ENCODE assay signal across 1 cellular context in the genomic region with DNA sequence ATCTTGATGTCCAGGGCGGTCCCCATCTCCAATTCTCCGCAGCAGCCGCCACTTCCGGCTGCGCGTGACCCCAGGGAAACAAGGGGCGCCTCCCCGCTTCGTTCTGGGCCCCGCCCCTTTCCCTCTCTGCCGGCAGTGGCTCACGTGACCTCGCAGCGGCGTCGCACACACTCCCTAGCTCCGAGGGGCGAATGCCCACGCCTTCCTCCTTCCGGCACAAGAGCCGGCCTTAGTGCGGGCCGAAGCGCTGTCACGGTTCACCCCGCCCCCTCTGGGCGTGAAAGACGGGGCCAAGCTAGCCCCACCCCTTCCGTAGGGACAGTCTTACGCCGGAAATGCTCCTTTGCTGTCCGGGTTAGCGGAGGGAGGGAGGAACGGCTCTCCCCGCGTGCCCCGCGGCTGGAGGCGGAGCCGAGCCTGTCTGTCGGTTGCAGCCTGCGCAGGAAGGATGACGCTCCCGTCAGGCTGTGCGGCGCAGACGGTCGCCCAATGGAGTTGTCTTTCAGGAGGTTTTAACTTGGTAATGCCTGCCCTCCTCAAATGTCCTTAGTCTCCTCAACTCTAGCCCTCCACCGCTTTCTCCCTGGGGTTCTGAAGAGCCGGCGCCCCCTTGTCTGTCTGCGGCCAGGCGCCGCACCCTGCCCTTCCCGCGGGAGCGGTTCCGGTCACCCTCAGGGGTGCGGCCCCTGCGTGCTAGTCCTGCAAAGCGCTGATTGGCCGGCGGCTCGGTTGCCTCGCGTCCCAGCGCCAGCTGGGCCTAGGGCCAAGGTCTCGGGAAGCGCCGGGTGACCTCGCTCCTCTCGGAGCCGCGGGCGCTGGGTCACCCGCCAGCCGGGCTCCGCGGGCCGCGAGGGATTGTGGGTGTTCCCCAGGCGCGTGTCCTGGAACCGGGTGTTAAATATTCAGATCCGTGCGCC.
A peak's percentile ranks its signal among the peaks of the same experiment; 100 is the strongest.
TF ChIP-seq lines count a peak whose summit lies in the region.

A gene (minus strand): TSS at position 66 of the 917 bp plus-strand sequence. CDS start 40 bp downstream, at position 26.

TF ChIP-seq in HepG2, 621 proteins besides CTCF, POLR2A, EP300 and RAD21 (continued from another document and continues in another):
- TF ChIP-seq, protein P1, sequence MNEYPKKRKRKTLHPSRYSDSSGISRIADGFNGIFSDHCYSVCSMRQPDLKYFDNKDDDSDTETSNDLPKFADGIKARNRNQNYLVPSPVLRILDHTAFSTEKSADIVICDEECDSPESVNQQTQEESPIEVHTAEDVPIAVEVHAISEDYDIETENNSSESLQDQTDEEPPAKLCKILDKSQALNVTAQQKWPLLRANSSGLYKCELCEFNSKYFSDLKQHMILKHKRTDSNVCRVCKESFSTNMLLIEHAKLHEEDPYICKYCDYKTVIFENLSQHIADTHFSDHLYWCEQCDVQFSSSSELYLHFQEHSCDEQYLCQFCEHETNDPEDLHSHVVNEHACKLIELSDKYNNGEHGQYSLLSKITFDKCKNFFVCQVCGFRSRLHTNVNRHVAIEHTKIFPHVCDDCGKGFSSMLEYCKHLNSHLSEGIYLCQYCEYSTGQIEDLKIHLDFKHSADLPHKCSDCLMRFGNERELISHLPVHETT (CRISPR knock-in tag; conservative IDR thresholded peaks at IDR 0.05) = peak; percentile 99
- TF ChIP-seq, protein P2, sequence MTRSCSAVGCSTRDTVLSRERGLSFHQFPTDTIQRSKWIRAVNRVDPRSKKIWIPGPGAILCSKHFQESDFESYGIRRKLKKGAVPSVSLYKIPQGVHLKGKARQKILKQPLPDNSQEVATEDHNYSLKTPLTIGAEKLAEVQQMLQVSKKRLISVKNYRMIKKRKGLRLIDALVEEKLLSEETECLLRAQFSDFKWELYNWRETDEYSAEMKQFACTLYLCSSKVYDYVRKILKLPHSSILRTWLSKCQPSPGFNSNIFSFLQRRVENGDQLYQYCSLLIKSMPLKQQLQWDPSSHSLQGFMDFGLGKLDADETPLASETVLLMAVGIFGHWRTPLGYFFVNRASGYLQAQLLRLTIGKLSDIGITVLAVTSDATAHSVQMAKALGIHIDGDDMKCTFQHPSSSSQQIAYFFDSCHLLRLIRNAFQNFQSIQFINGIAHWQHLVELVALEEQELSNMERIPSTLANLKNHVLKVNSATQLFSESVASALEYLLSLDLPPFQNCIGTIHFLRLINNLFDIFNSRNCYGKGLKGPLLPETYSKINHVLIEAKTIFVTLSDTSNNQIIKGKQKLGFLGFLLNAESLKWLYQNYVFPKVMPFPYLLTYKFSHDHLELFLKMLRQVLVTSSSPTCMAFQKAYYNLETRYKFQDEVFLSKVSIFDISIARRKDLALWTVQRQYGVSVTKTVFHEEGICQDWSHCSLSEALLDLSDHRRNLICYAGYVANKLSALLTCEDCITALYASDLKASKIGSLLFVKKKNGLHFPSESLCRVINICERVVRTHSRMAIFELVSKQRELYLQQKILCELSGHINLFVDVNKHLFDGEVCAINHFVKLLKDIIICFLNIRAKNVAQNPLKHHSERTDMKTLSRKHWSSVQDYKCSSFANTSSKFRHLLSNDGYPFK (CRISPR knock-in tag; IDR thresholded peaks at IDR 0.05; ENCODE audit: borderline replicate concordance) = peak; percentile 87
- TF ChIP-seq ZNF12 (CRISPR knock-in tag; IDR thresholded peaks at IDR 0.05) (peak; percentile 28; the same call in 1 of the 2 replicates), ZNF577 (CRISPR knock-in tag; IDR thresholded peaks at IDR 0.05; ENCODE audit: borderline replicate concordance, low read depth) (no peak), JDP2 (CRISPR knock-in tag; IDR thresholded peaks at IDR 0.05; ENCODE audit: borderline replicate concordance) (no peak), ZNF749 (CRISPR knock-in tag; IDR thresholded peaks at IDR 0.05; ENCODE audit: borderline replicate concordance) (peak; percentile 75; the same call in 1 of the 2 replicates), NR2C2 (CRISPR knock-in tag; IDR thresholded peaks at IDR 0.05; ENCODE audit: borderline replicate concordance) (peak; percentile 98), ZNF773 (CRISPR knock-in tag; IDR thresholded peaks at IDR 0.05; ENCODE audit: borderline replicate concordance) (no peak), ZMYM4 (CRISPR knock-in tag; IDR thresholded peaks at IDR 0.05) (peak; percentile 89), KMT2B (CRISPR knock-in tag; IDR thresholded peaks at IDR 0.05) (peak; percentile 88), ZNF747 (CRISPR knock-in tag; IDR thresholded peaks at IDR 0.05; ENCODE audit: borderline replicate concordance) (peak; percentile 74; the same call in 1 of the 2 replicates), ZNF441 (CRISPR knock-in tag; IDR thresholded peaks at IDR 0.05; ENCODE audit: borderline replicate concordance) (peak; percentile 36; the same call in 1 of the 2 replicates), TOPORS (CRISPR knock-in tag; IDR thresholded peaks at IDR 0.05) (0 out of 2 replicates have a peak, but pooled peaks have one; percentile 8), NRL (CRISPR knock-in tag; IDR thresholded peaks at IDR 0.05; ENCODE audit: borderline replicate concordance) (peak; percentile 86), ZNF274 (CRISPR knock-in tag; IDR thresholded peaks at IDR 0.05) (peak; percentile 77; the same call in 1 of the 2 replicates), KDM5B (CRISPR knock-in tag; IDR thresholded peaks at IDR 0.05; ENCODE audit: borderline replicate concordance) (peak; percentile 90), HNF4A (CRISPR knock-in tag; IDR thresholded peaks at IDR 0.05) (peak; percentile 16; the same call in 1 of the 2 replicates), ZNF766 (CRISPR knock-in tag; IDR thresholded peaks at IDR 0.05; ENCODE audit: borderline replicate concordance) (0 out of 2 replicates have a peak, but pooled peaks have one; percentile 3), ZNF549 (CRISPR knock-in tag; IDR thresholded peaks at IDR 0.05) (no peak), ZNF350 (CRISPR knock-in tag; IDR thresholded peaks at IDR 0.05; ENCODE audit: borderline replicate concordance, low read depth) (peak; percentile 96), CEBPG (CRISPR knock-in tag; IDR thresholded peaks at IDR 0.05) (no peak), GTF2F1 (IDR thresholded peaks at IDR 0.05; ENCODE audit: low read length) (no peak), ZNF781 (CRISPR knock-in tag; IDR thresholded peaks at IDR 0.05; ENCODE audit: borderline replicate concordance, not compliant biosample characterization) (peak; percentile 41), ZNF354B (CRISPR knock-in tag; IDR thresholded peaks at IDR 0.05) (no peak), SMAD9 (CRISPR knock-in tag; IDR thresholded peaks at IDR 0.05) (no peak), HOXA5 (CRISPR knock-in tag; IDR thresholded peaks at IDR 0.05) (no peak; the same call in 1 of the 2 replicates), ZBTB20 (CRISPR knock-in tag; IDR thresholded peaks at IDR 0.05; ENCODE audit: borderline replicate concordance, low read depth) (no peak), AHR (CRISPR knock-in tag; IDR thresholded peaks at IDR 0.05) (0 out of 2 replicates have a peak, but pooled peaks have one; percentile 17), YEATS2 (CRISPR knock-in tag; IDR thresholded peaks at IDR 0.05; ENCODE audit: borderline replicate concordance) (peak; percentile 92; the same call in 1 of the 2 replicates), ZNF205 (CRISPR knock-in tag; IDR thresholded peaks at IDR 0.05) (peak; percentile 73), ZEB1 (IDR thresholded peaks at IDR 0.05; ENCODE audit: insufficient replicate concordance, low read depth) (no peak), FOXA1 (IDR thresholded peaks at IDR 0.05) (no peak), FOXA1 (CRISPR knock-in tag; IDR thresholded peaks at IDR 0.05) (peak; percentile 12; the same call in 1 of the 2 replicates), PPARG (CRISPR knock-in tag; conservative IDR thresholded peaks at IDR 0.05) (no peak), SRSF1 (optimal IDR thresholded peaks at IDR 0.05; ENCODE audit: low read depth, low read length) (no peak), CBX1 (IDR thresholded peaks at IDR 0.05; ENCODE audit: low read depth) (peak; percentile 95), HDAC6 (IDR thresholded peaks at IDR 0.05; ENCODE audit: low read depth, low read length) (no peak), POGZ (CRISPR knock-in tag; IDR thresholded peaks at IDR 0.05) (peak; percentile 60)
- TF ChIP-seq, protein P3, sequence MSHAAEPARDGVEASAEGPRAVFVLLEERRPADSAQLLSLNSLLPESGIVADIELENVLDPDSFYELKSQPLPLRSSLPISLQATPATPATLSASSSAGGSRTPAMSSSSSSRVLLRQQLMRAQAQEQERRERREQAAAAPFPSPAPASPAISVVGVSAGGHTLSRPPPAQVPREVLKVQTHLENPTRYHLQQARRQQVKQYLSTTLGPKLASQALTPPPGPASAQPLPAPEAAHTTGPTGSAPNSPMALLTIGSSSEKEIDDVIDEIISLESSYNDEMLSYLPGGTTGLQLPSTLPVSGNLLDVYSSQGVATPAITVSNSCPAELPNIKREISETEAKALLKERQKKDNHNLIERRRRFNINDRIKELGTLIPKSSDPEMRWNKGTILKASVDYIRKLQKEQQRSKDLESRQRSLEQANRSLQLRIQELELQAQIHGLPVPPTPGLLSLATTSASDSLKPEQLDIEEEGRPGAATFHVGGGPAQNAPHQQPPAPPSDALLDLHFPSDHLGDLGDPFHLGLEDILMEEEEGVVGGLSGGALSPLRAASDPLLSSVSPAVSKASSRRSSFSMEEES (CRISPR knock-in tag; IDR thresholded peaks at IDR 0.05) = peak; percentile 89
- TF ChIP-seq, protein P4, sequence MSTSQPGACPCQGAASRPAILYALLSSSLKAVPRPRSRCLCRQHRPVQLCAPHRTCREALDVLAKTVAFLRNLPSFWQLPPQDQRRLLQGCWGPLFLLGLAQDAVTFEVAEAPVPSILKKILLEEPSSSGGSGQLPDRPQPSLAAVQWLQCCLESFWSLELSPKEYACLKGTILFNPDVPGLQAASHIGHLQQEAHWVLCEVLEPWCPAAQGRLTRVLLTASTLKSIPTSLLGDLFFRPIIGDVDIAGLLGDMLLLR (CRISPR knock-in tag; IDR thresholded peaks at IDR 0.05) = peak; percentile 68
- TF ChIP-seq, protein P5, sequence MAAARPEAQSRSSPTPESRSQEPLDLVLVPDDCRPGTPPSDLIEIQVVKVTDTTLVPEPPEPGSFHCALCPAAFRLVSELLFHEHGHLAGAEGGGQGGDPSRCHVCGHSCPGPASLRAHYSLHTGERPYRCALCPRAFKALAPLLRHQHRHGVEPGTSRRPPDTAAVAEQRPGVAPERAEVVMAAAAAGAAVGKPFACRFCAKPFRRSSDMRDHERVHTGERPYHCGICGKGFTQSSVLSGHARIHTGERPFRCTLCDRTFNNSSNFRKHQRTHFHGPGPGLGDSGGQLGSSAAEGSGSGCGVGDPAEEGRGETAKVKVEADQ (CRISPR knock-in tag; IDR thresholded peaks at IDR 0.05; ENCODE audit: borderline replicate concordance) = peak; percentile 12; the same call in 1 of the 2 replicates
- TF ChIP-seq, protein P6, sequence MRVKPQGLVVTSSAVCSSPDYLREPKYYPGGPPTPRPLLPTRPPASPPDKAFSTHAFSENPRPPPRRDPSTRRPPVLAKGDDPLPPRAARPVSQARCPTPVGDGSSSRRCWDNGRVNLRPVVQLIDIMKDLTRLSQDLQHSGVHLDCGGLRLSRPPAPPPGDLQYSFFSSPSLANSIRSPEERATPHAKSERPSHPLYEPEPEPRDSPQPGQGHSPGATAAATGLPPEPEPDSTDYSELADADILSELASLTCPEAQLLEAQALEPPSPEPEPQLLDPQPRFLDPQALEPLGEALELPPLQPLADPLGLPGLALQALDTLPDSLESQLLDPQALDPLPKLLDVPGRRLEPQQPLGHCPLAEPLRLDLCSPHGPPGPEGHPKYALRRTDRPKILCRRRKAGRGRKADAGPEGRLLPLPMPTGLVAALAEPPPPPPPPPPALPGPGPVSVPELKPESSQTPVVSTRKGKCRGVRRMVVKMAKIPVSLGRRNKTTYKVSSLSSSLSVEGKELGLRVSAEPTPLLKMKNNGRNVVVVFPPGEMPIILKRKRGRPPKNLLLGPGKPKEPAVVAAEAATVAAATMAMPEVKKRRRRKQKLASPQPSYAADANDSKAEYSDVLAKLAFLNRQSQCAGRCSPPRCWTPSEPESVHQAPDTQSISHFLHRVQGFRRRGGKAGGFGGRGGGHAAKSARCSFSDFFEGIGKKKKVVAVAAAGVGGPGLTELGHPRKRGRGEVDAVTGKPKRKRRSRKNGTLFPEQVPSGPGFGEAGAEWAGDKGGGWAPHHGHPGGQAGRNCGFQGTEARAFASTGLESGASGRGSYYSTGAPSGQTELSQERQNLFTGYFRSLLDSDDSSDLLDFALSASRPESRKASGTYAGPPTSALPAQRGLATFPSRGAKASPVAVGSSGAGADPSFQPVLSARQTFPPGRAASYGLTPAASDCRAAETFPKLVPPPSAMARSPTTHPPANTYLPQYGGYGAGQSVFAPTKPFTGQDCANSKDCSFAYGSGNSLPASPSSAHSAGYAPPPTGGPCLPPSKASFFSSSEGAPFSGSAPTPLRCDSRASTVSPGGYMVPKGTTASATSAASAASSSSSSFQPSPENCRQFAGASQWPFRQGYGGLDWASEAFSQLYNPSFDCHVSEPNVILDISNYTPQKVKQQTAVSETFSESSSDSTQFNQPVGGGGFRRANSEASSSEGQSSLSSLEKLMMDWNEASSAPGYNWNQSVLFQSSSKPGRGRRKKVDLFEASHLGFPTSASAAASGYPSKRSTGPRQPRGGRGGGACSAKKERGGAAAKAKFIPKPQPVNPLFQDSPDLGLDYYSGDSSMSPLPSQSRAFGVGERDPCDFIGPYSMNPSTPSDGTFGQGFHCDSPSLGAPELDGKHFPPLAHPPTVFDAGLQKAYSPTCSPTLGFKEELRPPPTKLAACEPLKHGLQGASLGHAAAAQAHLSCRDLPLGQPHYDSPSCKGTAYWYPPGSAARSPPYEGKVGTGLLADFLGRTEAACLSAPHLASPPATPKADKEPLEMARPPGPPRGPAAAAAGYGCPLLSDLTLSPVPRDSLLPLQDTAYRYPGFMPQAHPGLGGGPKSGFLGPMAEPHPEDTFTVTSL (CRISPR knock-in tag; IDR thresholded peaks at IDR 0.05; ENCODE audit: borderline replicate concordance) = peak; percentile 44; the same call in 1 of the 2 replicates
- TF ChIP-seq, protein P7, sequence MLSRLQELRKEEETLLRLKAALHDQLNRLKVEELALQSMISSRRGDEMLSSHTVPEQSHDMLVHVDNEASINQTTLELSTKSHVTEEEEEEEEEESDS (CRISPR knock-in tag; IDR thresholded peaks at IDR 0.05; ENCODE audit: borderline replicate concordance) = no peak
- TF ChIP-seq, protein P8, sequence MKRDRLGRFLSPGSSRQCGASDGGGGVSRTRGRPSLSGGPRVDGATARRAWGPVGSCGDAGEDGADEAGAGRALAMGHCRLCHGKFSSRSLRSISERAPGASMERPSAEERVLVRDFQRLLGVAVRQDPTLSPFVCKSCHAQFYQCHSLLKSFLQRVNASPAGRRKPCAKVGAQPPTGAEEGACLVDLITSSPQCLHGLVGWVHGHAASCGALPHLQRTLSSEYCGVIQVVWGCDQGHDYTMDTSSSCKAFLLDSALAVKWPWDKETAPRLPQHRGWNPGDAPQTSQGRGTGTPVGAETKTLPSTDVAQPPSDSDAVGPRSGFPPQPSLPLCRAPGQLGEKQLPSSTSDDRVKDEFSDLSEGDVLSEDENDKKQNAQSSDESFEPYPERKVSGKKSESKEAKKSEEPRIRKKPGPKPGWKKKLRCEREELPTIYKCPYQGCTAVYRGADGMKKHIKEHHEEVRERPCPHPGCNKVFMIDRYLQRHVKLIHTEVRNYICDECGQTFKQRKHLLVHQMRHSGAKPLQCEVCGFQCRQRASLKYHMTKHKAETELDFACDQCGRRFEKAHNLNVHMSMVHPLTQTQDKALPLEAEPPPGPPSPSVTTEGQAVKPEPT (CRISPR knock-in tag; IDR thresholded peaks at IDR 0.05; ENCODE audit: low read depth) = no peak
- TF ChIP-seq, protein P9, sequence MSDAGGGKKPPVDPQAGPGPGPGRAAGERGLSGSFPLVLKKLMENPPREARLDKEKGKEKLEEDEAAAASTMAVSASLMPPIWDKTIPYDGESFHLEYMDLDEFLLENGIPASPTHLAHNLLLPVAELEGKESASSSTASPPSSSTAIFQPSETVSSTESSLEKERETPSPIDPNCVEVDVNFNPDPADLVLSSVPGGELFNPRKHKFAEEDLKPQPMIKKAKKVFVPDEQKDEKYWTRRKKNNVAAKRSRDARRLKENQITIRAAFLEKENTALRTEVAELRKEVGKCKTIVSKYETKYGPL (CRISPR knock-in tag; IDR thresholded peaks at IDR 0.05) = no peak
